In the genomic region with DNA sequence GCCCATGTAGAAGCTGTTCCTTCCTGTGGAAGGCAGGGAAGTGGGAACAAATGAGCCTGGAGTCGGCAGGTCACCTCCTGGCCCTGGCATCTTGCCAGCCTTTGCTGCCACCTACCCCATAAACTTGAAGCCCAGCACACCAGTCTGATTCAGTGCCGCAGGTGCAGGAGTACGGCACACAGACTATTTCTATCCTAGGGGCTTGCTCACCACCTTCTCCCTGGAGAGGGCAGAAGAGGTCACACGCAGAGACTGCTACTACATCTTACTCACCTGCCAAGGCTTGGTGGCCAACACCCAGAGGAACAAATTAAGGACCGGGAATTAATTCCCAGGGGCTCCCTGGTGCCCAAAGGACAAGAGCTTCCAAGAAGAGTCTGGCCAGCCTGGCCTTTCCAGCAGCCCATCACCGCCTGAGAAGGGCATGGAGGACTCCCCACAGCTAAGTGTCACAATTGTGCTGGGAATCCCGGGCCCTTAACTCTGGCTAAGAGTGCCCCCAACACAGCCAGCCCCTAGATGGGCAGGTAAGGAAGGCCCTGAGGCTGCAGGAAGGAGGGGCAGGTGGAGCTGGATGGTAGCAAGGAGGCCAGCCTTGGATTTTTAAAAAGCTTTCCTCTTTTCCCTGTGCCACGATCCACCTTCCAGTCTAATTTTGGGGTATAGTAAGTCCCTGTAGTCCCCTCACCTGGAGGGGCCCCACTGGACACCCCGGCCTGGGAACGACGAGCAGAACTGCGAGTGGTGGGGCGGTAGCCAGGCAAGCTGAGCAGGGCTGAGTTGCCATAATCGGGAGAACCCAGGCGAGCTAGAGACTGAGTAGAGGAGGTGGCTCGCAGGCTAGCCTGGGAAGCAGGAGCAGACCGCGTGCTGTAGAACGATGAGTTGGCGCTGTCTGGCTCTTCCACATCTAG, we compare ENCODE assay signal across 1 cellular context.
TF ChIP-seq lines count a peak whose summit lies in the region.

No MANE protein-coding gene starts in this region.

TF ChIP-seq in endothelial cell of umbilical vein, 7 proteins besides CTCF, POLR2A, EP300 and RAD21 (continued from another document):
- TF ChIP-seq POLR2AphosphoS5 (IDR thresholded peaks at IDR 0.05; ENCODE audit: insufficient read depth, low read depth, low read length) (no peak), JUN (IDR thresholded peaks at IDR 0.05; ENCODE audit: borderline replicate concordance, insufficient read depth, insufficient read length, low read depth) (no peak), EZH2 (IDR thresholded peaks at IDR 0.05; ENCODE audit: borderline replicate concordance, low read depth, low read length, severe bottlenecking) (no peak), GATA2 (IDR thresholded peaks at IDR 0.05; ENCODE audit: insufficient read depth, insufficient read length, low read depth, low read length) (no peak)
